ENCODE assay signal across 1 cellular context in the genomic region with DNA sequence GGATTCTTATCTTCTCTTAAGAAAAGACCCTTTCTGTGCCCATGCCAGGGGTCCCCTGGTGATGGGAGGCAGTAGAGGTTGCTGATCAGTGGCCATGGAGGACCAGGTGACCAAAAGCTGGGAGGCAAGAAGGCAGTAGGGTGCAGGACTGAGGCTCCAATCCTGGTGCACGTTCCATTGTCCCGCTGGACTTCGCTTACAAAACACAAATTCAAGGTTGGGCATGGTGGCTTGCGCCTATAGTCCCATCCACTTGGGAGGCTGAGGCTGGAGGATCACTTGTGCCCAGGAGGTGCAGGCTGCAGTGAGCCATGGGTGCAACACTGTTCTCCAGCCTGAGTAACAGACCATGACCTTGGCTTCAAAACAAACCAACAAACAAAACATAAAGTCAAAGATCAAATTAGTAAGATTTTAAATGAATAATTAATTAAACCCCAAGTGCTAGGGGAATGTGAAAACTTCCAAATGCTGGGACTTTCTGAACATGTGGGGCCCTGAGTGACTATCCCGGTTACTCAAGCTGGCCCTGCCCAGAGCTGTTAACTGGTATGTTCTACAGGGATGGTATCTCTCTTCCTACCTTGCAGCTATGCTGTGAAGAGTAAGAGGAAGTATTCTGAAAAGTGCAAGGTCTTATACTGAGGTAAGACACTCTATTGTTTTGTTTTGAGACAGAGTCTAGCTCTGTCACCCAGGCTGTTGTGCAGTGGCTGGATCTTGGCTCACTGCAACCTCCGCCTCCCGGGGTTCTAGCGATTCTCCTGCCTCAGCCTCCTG.
TF ChIP-seq lines count a peak whose summit lies in the region.

No MANE protein-coding gene starts in this region.

TF ChIP-seq in H1, 55 proteins besides CTCF, POLR2A, EP300 and RAD21:
- TF ChIP-seq MAFK (IDR thresholded peaks at IDR 0.05; ENCODE audit: low read depth, low read length) (no peak), POLR2AphosphoS5 (IDR thresholded peaks at IDR 0.05; ENCODE audit: low read depth, low read length) (no peak), TEAD4 (IDR thresholded peaks at IDR 0.05; ENCODE audit: low read depth, low read length) (no peak), YY1 (IDR thresholded peaks at IDR 0.05; ENCODE audit: low read depth, low read length) (no peak), JUN (IDR thresholded peaks at IDR 0.05; ENCODE audit: low read depth, low read length) (no peak), POU5F1 (IDR thresholded peaks at IDR 0.05; ENCODE audit: low read depth, low read length) (no peak)
- TF ChIP-seq, protein P1, sequence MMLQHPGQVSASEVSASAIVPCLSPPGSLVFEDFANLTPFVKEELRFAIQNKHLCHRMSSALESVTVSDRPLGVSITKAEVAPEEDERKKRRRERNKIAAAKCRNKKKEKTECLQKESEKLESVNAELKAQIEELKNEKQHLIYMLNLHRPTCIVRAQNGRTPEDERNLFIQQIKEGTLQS (IDR thresholded peaks at IDR 0.05; ENCODE audit: insufficient read depth, low read depth, low read length) = no peak
